1 cellular context compared by ENCODE assay signal in genomic region chr16:65531475-65531874, GRCh38.
TF ChIP-seq lines count a peak whose summit lies in the region.

No MANE protein-coding gene starts in this region.

TF ChIP-seq in IMR-90, 13 proteins besides CTCF, POLR2A, EP300 and RAD21 (continued from another document):
- TF ChIP-seq MAFK (IDR thresholded peaks at IDR 0.05; ENCODE audit: low read depth, low read length) (no peak), NFE2L2 (IDR thresholded peaks at IDR 0.05; ENCODE audit: low read depth, low read length) (no peak), RCOR1 (IDR thresholded peaks at IDR 0.05; ENCODE audit: insufficient replicate concordance, low read length) (no peak), MXI1 (IDR thresholded peaks at IDR 0.05; ENCODE audit: borderline replicate concordance, low read depth, low read length) (no peak), MAZ (IDR thresholded peaks at IDR 0.05; ENCODE audit: borderline replicate concordance, low read depth, low read length) (no peak), FOS (IDR thresholded peaks at IDR 0.05; ENCODE audit: low read depth, low read length) (no peak), RFX5 (IDR thresholded peaks at IDR 0.05; ENCODE audit: low read depth, low read length) (no peak)
